Comparison of ENCODE assay signal across 8 cellular contexts in the genomic region with DNA sequence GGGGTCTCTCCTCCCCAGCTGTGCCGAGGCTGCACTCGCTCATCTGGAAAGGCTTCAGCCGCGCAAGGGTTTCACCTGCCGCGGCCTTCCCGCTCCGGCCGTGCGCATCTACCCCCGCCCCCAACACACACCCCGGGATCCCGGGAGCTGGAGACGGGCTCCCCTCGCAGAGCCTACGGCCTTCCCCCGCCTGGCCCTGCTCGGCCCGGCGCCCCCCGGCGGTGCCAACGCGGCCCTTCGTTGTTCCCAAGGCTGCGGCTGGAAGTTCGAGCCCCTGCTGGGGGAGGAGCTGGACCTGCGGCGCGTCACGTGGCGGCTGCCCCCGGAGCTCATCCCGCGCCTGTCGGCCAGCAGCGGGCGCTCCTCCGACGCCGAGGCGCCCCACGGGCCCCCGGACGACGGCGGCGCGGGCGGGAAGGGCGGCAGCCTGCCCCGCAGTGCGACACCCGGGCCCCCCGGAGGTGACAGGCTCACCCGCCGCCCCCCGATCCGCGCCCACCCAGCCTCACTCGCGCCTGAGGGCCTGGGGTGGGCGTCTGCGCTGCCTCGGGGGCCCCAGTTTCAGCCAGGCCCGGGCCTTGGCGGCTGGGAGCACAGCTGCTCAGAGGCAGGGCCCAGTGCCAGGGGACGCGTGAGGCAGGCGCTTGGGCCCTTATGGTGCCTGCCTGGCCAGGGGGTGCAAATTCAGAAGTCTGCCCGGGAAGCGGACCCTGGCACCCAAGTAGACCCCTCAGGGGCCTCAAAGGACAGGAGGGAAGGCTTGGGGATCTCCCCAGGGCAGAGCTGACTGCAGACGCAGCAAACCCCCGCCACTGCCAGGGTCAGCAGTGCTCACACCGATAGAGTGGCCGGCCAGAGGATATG. TPM values are rescaled to one million over a fixed set of nuclear protein-coding genes. Genes with fewer than 3 reads are reported as not detected.
DNase-seq lines count a peak whose midpoint lies in the region; ATAC-seq and TF ChIP-seq lines count a peak whose summit lies in the region.

No MANE protein-coding gene starts in this region.

- ATAC-seq in HG02763 (IDR thresholded peaks at IDR 0.05; ENCODE audit: unreplicated experiment) (peak; percentile 55), upper lobe of left lung (ENCODE audit: low FRiP score in 2 of 2) (peak in 1 of 2 donors; percentile 88)

- no peaks in the 10 kb centered on the region for H3K9me3 ChIP-seq in upper lobe of left lung

- H3K27ac ChIP-seq in upper lobe of left lung: peak overlapping the region in 2 of 4 donors; percentile 61 to 76

- DNase-seq in GM10248 (ENCODE audit: extremely low spot score) (peak; percentile 91), RPMI8226 (peak; percentile 86), head of caudate nucleus (peak; percentile 36 to 89 (median 79)), posterior cingulate gyrus (peak; percentile 45 to 96 (median 70)), upper lobe of left lung (peak; percentile 77 to 95), epidermal melanocyte (ENCODE audit: insufficient read length, low spot score) (no peak)
- DNase-seq in activated effector memory CD4-positive, alpha-beta T cell treated with anti-CD3 and anti-CD28 coated beads, Interleukin-2, amount 50 U/mL, for 16 hours: peak; percentile 90

- no peak for TF ChIP-seq EP300 in upper lobe of left lung (IDR thresholded peaks at IDR 0.05)

- no peaks in the 10 kb centered on the region for H3K27me3 ChIP-seq in upper lobe of left lung

- intact Hi-C loops in head of caudate nucleus (cut with DNase I) (loop anchor here (5.0 kb wide), 1 partner anchor 76 kb away; no protein-coding TSS in a partner anchor), posterior cingulate gyrus (cut with DNase I) (no loop called here)

- H3K4me1 ChIP-seq in upper lobe of left lung: peaks cover 14 to 33% (median 24%) of the 10 kb centered on the region in 4 donors

- CTCF ChIA-PET in GM10248 (lab: Yijun Ruan, JAX): interaction anchor here (0.7 to 18.5 kb wide), 74 partner anchors 9 to 475 kb away, joined by 3 to 856 read pairs (median 6); a partner anchor contains a TSS

- peaks cover 0 to 46% (median 11%) of the 10 kb centered on the region in 4 donors for H3K36me3 ChIP-seq in upper lobe of left lung

- 41 to 67% methylated on average over 6 to 18 of the region's 76 CpGs for WGBS in upper lobe of left lung, 2 donors

- peak in 1 of 4 donors; percentile 33 for TF ChIP-seq POLR2A in upper lobe of left lung (IDR thresholded peaks at IDR 0.05)

- H3K4me3 ChIP-seq in upper lobe of left lung: peak overlapping the region in 3 of 4 donors; percentile 40 to 55 (median 54)

- POLR2A ChIA-PET in GM10248 (lab: Yijun Ruan, JAX): interaction anchor here (1.0 to 3.2 kb wide), 3 partner anchors 21 to 32 kb away, joined by 3 to 21 read pairs (median 10); no protein-coding TSS in a partner anchor

- TF ChIP-seq CTCF in GM10248 (IDR thresholded peaks at IDR 0.05; ENCODE audit: control extremely low read depth, extremely low read depth, low read depth, missing control alignments) (peak; percentile 87), upper lobe of left lung (IDR thresholded peaks at IDR 0.05) (peak; percentile 54 to 87 (median 78))

RNA-seq across cellular contexts. Expression of a gene that starts 11.2 kb away (rescaled TPM):
- 10 to 100 TPM; 18.9 to 65.7 (median 40.6) TPM for total RNA-seq in upper lobe of left lung

RNA-seq across cellular contexts. Expression of a gene that starts 30.9 kb away (rescaled TPM):
- 10 to 100 TPM; 22.4 to 97.4 (median 31.4) TPM for total RNA-seq in upper lobe of left lung

RNA-seq across cellular contexts. Expression of a gene that starts 32.5 kb away (rescaled TPM):
- total RNA-seq in upper lobe of left lung: 10 to 100 TPM; 16.8 to 75.2 (median 41.2) TPM
